Comparison of ENCODE assay signal across 28 cellular contexts in genomic region chr13:78999494-78999893, GRCh38.
"Had no signal": no experiment of that assay in that cellular context is flagged by ENCODE, and none has a peak within 500 bp of the region (broad histone marks: within the 10 kb centered on the region; RNA-seq: fewer than 3 reads in every experiment).

No MANE protein-coding gene starts in this region.

- H3K27me3 ChIP-seq: colonic mucosa, esophagus squamous epithelium, foreskin keratinocyte, gastrocnemius medialis, gastroesophageal sphincter, heart left ventricle had no signal

- H3K9me3 ChIP-seq: colonic mucosa, esophagus muscularis mucosa, esophagus squamous epithelium, gastrocnemius medialis, gastroesophageal sphincter, heart left ventricle, heart right ventricle had no signal

- H3K27ac ChIP-seq: colonic mucosa, coronary artery, dorsolateral prefrontal cortex, epithelial cell of prostate, esophagus muscularis mucosa, esophagus squamous epithelium, foreskin keratinocyte, gastrocnemius medialis, gastroesophageal sphincter, heart left ventricle, heart right ventricle had no signal

- H3K36me3 ChIP-seq: colonic mucosa, esophagus muscularis mucosa, esophagus squamous epithelium, gastrocnemius medialis, gastroesophageal sphincter, heart left ventricle, heart right ventricle had no signal

- DNase-seq: colonic mucosa; cortex of kidney; dermis blood vessel endothelial cell; dorsolateral prefrontal cortex; effector CD4-positive, alpha-beta T cell; effector CD8-positive, alpha-beta T cell; effector memory CD4-positive, alpha-beta T cell; effector memory CD8-positive, alpha-beta T cell; endodermal cell; erythroblast; esophagus squamous epithelium; foreskin fibroblast; foreskin keratinocyte; foreskin melanocyte; gastrocnemius medialis; glutamatergic neuron; head of caudate nucleus; heart left ventricle; heart right ventricle had no signal

- H3K4me3 ChIP-seq: colonic mucosa, coronary artery, dorsolateral prefrontal cortex, esophagus muscularis mucosa, esophagus squamous epithelium, gastrocnemius medialis, gastroesophageal sphincter, heart left ventricle, heart right ventricle had no signal

- ATAC-seq: effector memory CD8-positive, alpha-beta T cell; esophagus mucosa; foreskin keratinocyte; gastrocnemius medialis; gastroesophageal sphincter; heart left ventricle; heart right ventricle had no signal

- H3K4me1 ChIP-seq: colonic mucosa, esophagus muscularis mucosa, esophagus squamous epithelium, foreskin keratinocyte, gastrocnemius medialis, gastroesophageal sphincter, heart left ventricle, heart right ventricle had no signal

- FAIRE-seq: colon, endometrium, endothelial cell of umbilical vein, frontal cortex had no signal
